In the genomic region with DNA sequence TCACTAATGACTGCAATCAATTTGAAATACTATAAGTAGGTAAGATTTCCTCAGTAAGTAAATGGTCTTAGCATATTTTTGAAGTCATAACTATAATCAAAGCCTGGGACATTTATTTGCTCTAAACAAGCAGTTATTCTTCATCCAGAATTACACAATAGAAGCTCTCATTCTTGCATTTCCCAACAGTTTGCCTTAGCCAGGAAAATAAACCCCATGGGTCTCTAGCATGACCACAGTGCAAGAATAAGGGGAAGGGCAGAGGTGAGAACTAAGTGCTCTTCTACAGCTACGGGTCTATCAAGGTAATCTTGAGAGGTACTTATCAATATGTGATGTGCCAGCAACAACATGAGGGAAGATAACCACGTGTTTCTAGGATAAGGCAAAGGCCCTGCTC, we compare ENCODE assay signal across 28 cellular contexts.
"Had no signal": no experiment of that assay in that cellular context is flagged by ENCODE, and none has a peak within 500 bp of the region (broad histone marks: within the 10 kb centered on the region; RNA-seq: fewer than 3 reads in every experiment).

No MANE protein-coding gene starts in this region.

- H3K36me3 Mint-ChIP-seq: immature natural killer cell; mesothelial cell of epicardium; natural killer cell; neural progenitor cell; stimulated activated effector memory CD8-positive, alpha-beta T cell treated with anti-CD3 and anti-CD28 coated beads, Interleukin-12 subunit alpha, Interleukin-12 subunit beta, amount 100 ng/mL, for 72 hours had no signal

- H3K27me3 ChIP-seq: left lung, neural progenitor cell, sigmoid colon, spleen, suprapubic skin, uterus had no signal

- H3K27ac ChIP-seq: left lung, neural progenitor cell, neutrophil, parathyroid adenoma, psoas muscle, sigmoid colon, spleen, suprapubic skin, thoracic aorta, tibial artery, uterus had no signal

- H3K27me3 Mint-ChIP-seq: stimulated activated naive CD8-positive, alpha-beta T cell treated with anti-CD3 and anti-CD28 coated beads, Interleukin-15, Interleukin-2, amounts not matched to agents 100 ng/mL and 50 ng/mL, for 24 hours had no signal

- H3K4me3 Mint-ChIP-seq: immature natural killer cell; mesothelial cell of epicardium; naive B cell; natural killer cell; nephron progenitor cell; neural progenitor cell; stimulated activated effector memory CD8-positive, alpha-beta T cell treated with anti-CD3 and anti-CD28 coated beads, Interleukin-12 subunit alpha, Interleukin-12 subunit beta, amount 100 ng/mL, for 72 hours; stimulated activated naive CD8-positive, alpha-beta T cell treated with anti-CD3 and anti-CD28 coated beads, Interleukin-15, Interleukin-2, amounts not matched to agents 100 ng/mL and 50 ng/mL, for 24 hours had no signal

- H3K36me3 ChIP-seq: left lung, neural progenitor cell, neutrophil, sigmoid colon, spleen, suprapubic skin, thoracic aorta, tibial artery, uterus had no signal

- H3K4me3 ChIP-seq: left lung, lung, neural progenitor cell, psoas muscle, sigmoid colon, spleen, suprapubic skin, thoracic aorta, tibial artery, uterus had no signal

- H3K27ac Mint-ChIP-seq: immature natural killer cell; mesothelial cell of epicardium; naive B cell; natural killer cell; nephron progenitor cell; neural progenitor cell; stimulated activated effector memory CD8-positive, alpha-beta T cell treated with anti-CD3 and anti-CD28 coated beads, Interleukin-12 subunit alpha, Interleukin-12 subunit beta, amount 100 ng/mL, for 72 hours; stimulated activated naive CD8-positive, alpha-beta T cell treated with anti-CD3 and anti-CD28 coated beads, Interleukin-15, Interleukin-2, amounts not matched to agents 100 ng/mL and 50 ng/mL, for 24 hours had no signal

- H3K4me1 ChIP-seq: left lung, neural progenitor cell, parathyroid adenoma, psoas muscle, sigmoid colon, spleen, suprapubic skin, tibial artery, uterus had no signal

- DNase-seq: hypothalamus; immature natural killer cell; kidney; left colon; left lung; mesendoderm; naive B cell; natural killer cell; nephron progenitor cell; occipital lobe; psoas muscle; sigmoid colon; small intestine; spleen; stimulated activated CD4-positive, alpha-beta T cell treated with anti-CD3 and anti-CD28 coated beads, Interleukin-4, amount 100 ng/mL, for 24 hours; stimulated activated naive CD4-positive, alpha-beta T cell; tibial artery; trophoblast cell; uterus had no signal

- H3K9me3 ChIP-seq: left lung, neutrophil, psoas muscle, sigmoid colon, spleen, suprapubic skin, thoracic aorta, tibial artery, uterus had no signal

- H3K9me3 Mint-ChIP-seq: natural killer cell; neural progenitor cell; stimulated activated effector memory CD8-positive, alpha-beta T cell treated with anti-CD3 and anti-CD28 coated beads, Interleukin-12 subunit alpha, Interleukin-12 subunit beta, amount 100 ng/mL, for 72 hours; stimulated activated naive CD8-positive, alpha-beta T cell treated with anti-CD3 and anti-CD28 coated beads, Interleukin-15, Interleukin-2, amounts not matched to agents 100 ng/mL and 50 ng/mL, for 24 hours had no signal

- ATAC-seq: left colon; left lung; natural killer cell; psoas muscle; stimulated activated effector memory CD8-positive, alpha-beta T cell treated with anti-CD3 and anti-CD28 coated beads, Interleukin-12 subunit alpha, Interleukin-12 subunit beta, amount 100 ng/mL, for 72 hours had no signal

- H3K4me1 Mint-ChIP-seq: mesothelial cell of epicardium; naive B cell; nephron progenitor cell; neural progenitor cell; stimulated activated effector memory CD8-positive, alpha-beta T cell treated with anti-CD3 and anti-CD28 coated beads, Interleukin-12 subunit alpha, Interleukin-12 subunit beta, amount 100 ng/mL, for 72 hours had no signal
